2 cellular contexts compared by ENCODE assay signal in genomic region chr10:100293067-100293466, GRCh38.
TF ChIP-seq lines count a peak whose summit lies in the region.

No MANE protein-coding gene starts in this region.

TF ChIP-seq in GM23338, 12 proteins besides CTCF, POLR2A, EP300 and RAD21 (continued from another document):
- TF ChIP-seq ETS1 (IDR thresholded peaks at IDR 0.05) (no peak), ZNF331 (CRISPR knock-in tag; IDR thresholded peaks at IDR 0.05; ENCODE audit: low read depth) (no peak), ZNF462 (CRISPR knock-in tag; IDR thresholded peaks at IDR 0.05) (no peak), ZNF114 (CRISPR knock-in tag; IDR thresholded peaks at IDR 0.05) (no peak), REST (IDR thresholded peaks at IDR 0.05; ENCODE audit: unreplicated experiment) (no peak), EZH2 (IDR thresholded peaks at IDR 0.05; ENCODE audit: low read depth, unreplicated experiment) (no peak), JUNB (IDR thresholded peaks at IDR 0.05; ENCODE audit: unreplicated experiment) (no peak), CREB1 (CRISPR knock-in tag; IDR thresholded peaks at IDR 0.05; ENCODE audit: low read depth) (no peak), EZH2phosphoT487 (IDR thresholded peaks at IDR 0.05; ENCODE audit: unreplicated experiment) (no peak), STAT1 (IDR thresholded peaks at IDR 0.05; ENCODE audit: unreplicated experiment) (no peak)

TF ChIP-seq in Ishikawa, 13 proteins besides CTCF, POLR2A, EP300 and RAD21 (continued from another document):
- no peak for TF ChIP-seq REST (IDR thresholded peaks at IDR 0.05; ENCODE audit: low read depth)
- TF ChIP-seq MAX (IDR thresholded peaks at IDR 0.05), result no peak
- TF ChIP-seq NFIC (IDR thresholded peaks at IDR 0.05), result no peak
- no peak for TF ChIP-seq TAF1 (IDR thresholded peaks at IDR 0.05; ENCODE audit: low read depth)
